1 cellular context compared by ENCODE assay signal in the genomic region with DNA sequence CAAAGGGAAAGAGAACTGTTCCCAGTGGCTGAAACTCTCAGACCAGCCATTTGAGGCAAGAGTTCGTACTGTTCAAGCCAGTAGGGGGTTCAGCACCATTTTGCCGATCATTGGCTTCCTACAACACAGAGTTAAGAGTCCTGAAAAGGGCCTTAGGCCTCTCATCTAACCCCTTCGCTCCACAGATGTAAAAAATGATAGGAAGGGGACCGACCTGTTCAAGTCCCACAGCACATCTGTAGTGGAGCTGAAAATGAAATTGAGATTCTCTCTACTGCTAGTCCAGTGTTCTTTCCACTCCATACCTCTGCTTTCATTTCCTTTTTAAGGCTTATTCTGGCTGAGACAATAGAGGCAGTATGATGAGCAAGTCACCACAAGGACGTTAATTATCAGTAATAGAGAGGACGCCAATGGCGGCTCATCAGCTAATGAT.
TF ChIP-seq lines count a peak whose summit lies in the region.

No MANE protein-coding gene starts in this region.

TF ChIP-seq in HepG2, 621 proteins besides CTCF, POLR2A, EP300 and RAD21 (continued from another document):
- TF ChIP-seq, protein P1, sequence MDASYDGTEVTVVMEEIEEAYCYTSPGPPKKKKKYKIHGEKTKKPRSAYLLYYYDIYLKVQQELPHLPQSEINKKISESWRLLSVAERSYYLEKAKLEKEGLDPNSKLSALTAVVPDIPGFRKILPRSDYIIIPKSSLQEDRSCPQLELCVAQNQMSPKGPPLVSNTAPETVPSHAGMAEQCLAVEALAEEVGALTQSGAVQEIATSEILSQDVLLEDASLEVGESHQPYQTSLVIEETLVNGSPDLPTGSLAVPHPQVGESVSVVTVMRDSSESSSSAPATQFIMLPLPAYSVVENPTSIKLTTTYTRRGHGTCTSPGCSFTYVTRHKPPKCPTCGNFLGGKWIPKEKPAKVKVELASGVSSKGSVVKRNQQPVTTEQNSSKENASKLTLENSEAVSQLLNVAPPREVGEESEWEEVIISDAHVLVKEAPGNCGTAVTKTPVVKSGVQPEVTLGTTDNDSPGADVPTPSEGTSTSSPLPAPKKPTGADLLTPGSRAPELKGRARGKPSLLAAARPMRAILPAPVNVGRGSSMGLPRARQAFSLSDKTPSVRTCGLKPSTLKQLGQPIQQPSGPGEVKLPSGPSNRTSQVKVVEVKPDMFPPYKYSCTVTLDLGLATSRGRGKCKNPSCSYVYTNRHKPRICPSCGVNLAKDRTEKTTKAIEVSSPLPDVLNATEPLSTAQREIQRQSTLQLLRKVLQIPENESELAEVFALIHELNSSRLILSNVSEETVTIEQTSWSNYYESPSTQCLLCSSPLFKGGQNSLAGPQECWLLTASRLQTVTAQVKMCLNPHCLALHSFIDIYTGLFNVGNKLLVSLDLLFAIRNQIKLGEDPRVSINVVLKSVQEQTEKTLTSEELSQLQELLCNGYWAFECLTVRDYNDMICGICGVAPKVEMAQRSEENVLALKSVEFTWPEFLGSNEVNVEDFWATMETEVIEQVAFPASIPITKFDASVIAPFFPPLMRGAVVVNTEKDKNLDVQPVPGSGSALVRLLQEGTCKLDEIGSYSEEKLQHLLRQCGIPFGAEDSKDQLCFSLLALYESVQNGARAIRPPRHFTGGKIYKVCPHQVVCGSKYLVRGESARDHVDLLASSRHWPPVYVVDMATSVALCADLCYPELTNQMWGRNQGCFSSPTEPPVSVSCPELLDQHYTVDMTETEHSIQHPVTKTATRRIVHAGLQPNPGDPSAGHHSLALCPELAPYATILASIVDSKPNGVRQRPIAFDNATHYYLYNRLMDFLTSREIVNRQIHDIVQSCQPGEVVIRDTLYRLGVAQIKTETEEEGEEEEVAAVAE (CRISPR knock-in tag; IDR thresholded peaks at IDR 0.05; ENCODE audit: borderline replicate concordance): no peak
- no peak for TF ChIP-seq ZNF10 (CRISPR knock-in tag; IDR thresholded peaks at IDR 0.05; ENCODE audit: borderline replicate concordance, low read depth)
- TF ChIP-seq MIXL1 (CRISPR knock-in tag; IDR thresholded peaks at IDR 0.05): no peak
- no peak for TF ChIP-seq NFYC (CRISPR knock-in tag; IDR thresholded peaks at IDR 0.05)
- no peak for TF ChIP-seq EED (CRISPR knock-in tag; IDR thresholded peaks at IDR 0.05)
- TF ChIP-seq POLR2AphosphoS5 (IDR thresholded peaks at IDR 0.05; ENCODE audit: low read depth, low read length): no peak
TF ChIP-seq in HepG2: peak in this region for 0.
